ENCODE assay signal across 8 cellular contexts in the genomic region with DNA sequence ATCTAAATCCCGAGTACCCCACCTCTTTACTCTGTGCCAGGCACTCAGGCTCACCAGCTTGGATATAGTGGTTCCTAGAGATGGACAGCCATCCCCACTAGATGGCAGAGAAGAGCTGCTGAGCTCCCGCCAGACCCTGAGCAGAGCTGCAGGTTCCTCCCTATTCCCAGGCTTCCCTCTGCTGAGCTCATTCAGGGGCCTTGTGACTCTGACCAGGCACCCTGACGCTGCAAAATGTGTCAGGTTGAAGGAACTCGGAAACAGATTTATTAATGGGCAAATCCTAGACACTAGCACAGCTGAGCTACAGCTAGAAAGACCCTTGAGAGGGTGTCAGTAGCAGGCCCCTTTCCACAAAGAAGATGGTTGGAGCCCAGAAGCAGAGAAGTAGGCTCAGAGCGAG. TPM values are rescaled to one million over a fixed set of nuclear protein-coding genes. Genes with fewer than 3 reads are reported as not detected.
DNase-seq lines count a peak whose midpoint lies in the region; ATAC-seq and TF ChIP-seq lines count a peak whose summit lies in the region.

No MANE protein-coding gene starts in this region.

- H3K27ac ChIP-seq in neural progenitor cell (no peak overlapping the region), suprapubic skin (peak overlapping the region; percentile 66)

- H3K27me3 Mint-ChIP-seq in neural progenitor cell (ENCODE audit: insufficient read depth, low read depth): no peaks in the 10 kb centered on the region

- peaks cover 26% of the 10 kb centered on the region for H3K4me1 Mint-ChIP-seq in neural progenitor cell

- WGBS in suprapubic skin: 22% methylated on average over 4 of the region's 5 CpGs

- peaks cover 8% of the 10 kb centered on the region for H3K36me3 Mint-ChIP-seq in neural progenitor cell

- H3K79me2 ChIP-seq in neural progenitor cell (ENCODE audit: low read depth): no peaks in the 10 kb centered on the region

- H3K27ac Mint-ChIP-seq in neural progenitor cell: peak overlapping the region; percentile 91

- H3K27me3 ChIP-seq in neural progenitor cell: no peaks in the 10 kb centered on the region
- no peaks in the 10 kb centered on the region for H3K27me3 ChIP-seq in suprapubic skin

- H3K9me3 ChIP-seq in neural progenitor cell (ENCODE audit: low read depth): no peaks in the 10 kb centered on the region
- H3K9me3 ChIP-seq in suprapubic skin: no peaks in the 10 kb centered on the region

- no peaks in the 10 kb centered on the region for H3K9me3 Mint-ChIP-seq in neural progenitor cell

- TF ChIP-seq EP300 in suprapubic skin (IDR thresholded peaks at IDR 0.05): no peak

- DNase-seq in Caki2 (ENCODE audit: low read depth): peak; percentile 85
- peak; percentile 91 for DNase-seq in Kasumi-1 (lab: John Stamatoyannopoulos, UW)
- DNase-seq in RKO (ENCODE audit: low spot score): peak; percentile 95
- DNase-seq in activated effector memory CD4-positive, alpha-beta T cell treated with Interleukin-2 at 50 U/mL for 16 hours: peak; percentile 17
- DNase-seq in foreskin melanocyte: peak; percentile 89
- peak; percentile 83 for DNase-seq in neural progenitor cell (ENCODE audit: low spot score)
- DNase-seq in suprapubic skin (ENCODE audit: low spot score in 2 of 2): peak; percentile 83 to 91

- no peak overlapping the region for H3K4me3 Mint-ChIP-seq in neural progenitor cell

- no peak overlapping the region for H3K4me3 ChIP-seq in neural progenitor cell
- H3K4me3 ChIP-seq in suprapubic skin: no peak overlapping the region

- in situ Hi-C loops in Caki2 (cut with HindIII; ENCODE audit: low pct_unique_long_range_greater_than_20kb, low sequenced_read_pairs): no loop called here

- no peak overlapping the region for H2AFZ ChIP-seq in neural progenitor cell (replicated peaks)

- TF ChIP-seq CTCF in neural progenitor cell (IDR thresholded peaks at IDR 0.05) (peak; percentile 92), suprapubic skin (IDR thresholded peaks at IDR 0.05) (peak; percentile 67 to 78)

- no peak for TF ChIP-seq POLR2A in suprapubic skin (IDR thresholded peaks at IDR 0.05)

- peak; percentile 62 for ATAC-seq in GM21423 (IDR thresholded peaks at IDR 0.05; ENCODE audit: unreplicated experiment)

- peaks cover 19% of the 10 kb centered on the region for H3F3A ChIP-seq in neural progenitor cell (ENCODE audit: low read depth)

- no peak overlapping the region for H3K4me2 ChIP-seq in neural progenitor cell

- H4K20me1 ChIP-seq in neural progenitor cell (ENCODE audit: low read depth): no peaks in the 10 kb centered on the region

- peaks cover 25% of the 10 kb centered on the region for H3K4me1 ChIP-seq in neural progenitor cell
- peaks cover 39% of the 10 kb centered on the region for H3K4me1 ChIP-seq in suprapubic skin

- H3K36me3 ChIP-seq in neural progenitor cell (no peaks in the 10 kb centered on the region), suprapubic skin (peaks cover 29% of the 10 kb centered on the region)

- H3K9ac ChIP-seq in neural progenitor cell: no peak overlapping the region

RNA-seq across cellular contexts. Expression of a gene that starts 38.2 kb away (rescaled TPM):
- total RNA-seq in Caki2 (2014; rRNA removed; shearing (Covaris generic); ENCODE audit: low replicate concordance): not detected in 2 replicates
- total RNA-seq in neural progenitor cell (ENCODE audit: low replicate concordance) (not detected in 2 replicates), suprapubic skin (not detected)

RNA-seq across cellular contexts. Expression of a gene that starts 50.2 kb away (rescaled TPM):
- total RNA-seq in Caki2 (2014; rRNA removed; shearing (Covaris generic); ENCODE audit: low replicate concordance): 23.4 and 24.8 TPM in 2 replicates
- 31.8 and 48.0 TPM in 2 replicates for total RNA-seq in neural progenitor cell (ENCODE audit: low replicate concordance)
- 10 to 100 TPM in 3 of 4 donors, 1 to 10 TPM in 1; 9.5 to 47.6 (median 24.5) TPM for total RNA-seq in suprapubic skin

RNA-seq across cellular contexts. Expression of a gene that starts 50.5 kb away (rescaled TPM):
- total RNA-seq in Caki2 (2014; rRNA removed; shearing (Covaris generic); ENCODE audit: low replicate concordance): 8.9 and 13.6 TPM in 2 replicates
- total RNA-seq in neural progenitor cell (ENCODE audit: low replicate concordance) (35.0 and 46.3 TPM in 2 replicates), suprapubic skin (10 to 100 TPM; 14.8 to 42.5 (median 24.0) TPM)

RNA-seq across cellular contexts. Expression of a gene that starts 52.7 kb away (rescaled TPM):
- total RNA-seq in Caki2 (2014; rRNA removed; shearing (Covaris generic); ENCODE audit: low replicate concordance): not detected in 2 replicates
- not detected in 2 replicates for total RNA-seq in neural progenitor cell (ENCODE audit: low replicate concordance)
- total RNA-seq in suprapubic skin: not detected

Comparison
In these comparisons a context has a peak if more than half of its experiments do, and no peak if none do; other contexts are left out.
1. DNase-seq: peak in every context shown above with its lines; median percentile 95 in RKO; 91 in Kasumi-1; 89 in foreskin melanocyte; 87 in suprapubic skin; 85 in Caki2; 83 in neural progenitor cell; 17 in activated effector memory CD4-positive, alpha-beta T cell treated with Interleukin-2 at 50 U/mL for 16 hours.